1 cellular context compared by ENCODE assay signal in genomic region chr10:68331455-68332258, GRCh38.
TF ChIP-seq lines count a peak whose summit lies in the region.

Gene HNRNPH3 (plus strand): TSS chr10:68332064. CDS start chr10:68337222, 5,158 bp downstream.

TF ChIP-seq in HCT116, 20 proteins besides CTCF, POLR2A, EP300 and RAD21 (continued from another document):
- TF ChIP-seq ZBTB33 (IDR thresholded peaks at IDR 0.05; ENCODE audit: extremely low read depth, insufficient replicate concordance, low read length) (peak; percentile 98), FOSL1 (IDR thresholded peaks at IDR 0.05; ENCODE audit: low read depth) (no peak), EZH2 (IDR thresholded peaks at IDR 0.05) (no peak), SIN3A (IDR thresholded peaks at IDR 0.05; ENCODE audit: low read depth) (peak; percentile 95), REST (IDR thresholded peaks at IDR 0.05; ENCODE audit: low read depth) (no peak), POLR2AphosphoS5 (IDR thresholded peaks at IDR 0.05; ENCODE audit: low read depth, low read length) (peak; percentile 99)
- TF ChIP-seq, protein P1, sequence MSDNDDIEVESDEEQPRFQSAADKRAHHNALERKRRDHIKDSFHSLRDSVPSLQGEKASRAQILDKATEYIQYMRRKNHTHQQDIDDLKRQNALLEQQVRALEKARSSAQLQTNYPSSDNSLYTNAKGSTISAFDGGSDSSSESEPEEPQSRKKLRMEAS (IDR thresholded peaks at IDR 0.05): peak; percentile 96
